ENCODE assay signal across 8 cellular contexts in the genomic region with DNA sequence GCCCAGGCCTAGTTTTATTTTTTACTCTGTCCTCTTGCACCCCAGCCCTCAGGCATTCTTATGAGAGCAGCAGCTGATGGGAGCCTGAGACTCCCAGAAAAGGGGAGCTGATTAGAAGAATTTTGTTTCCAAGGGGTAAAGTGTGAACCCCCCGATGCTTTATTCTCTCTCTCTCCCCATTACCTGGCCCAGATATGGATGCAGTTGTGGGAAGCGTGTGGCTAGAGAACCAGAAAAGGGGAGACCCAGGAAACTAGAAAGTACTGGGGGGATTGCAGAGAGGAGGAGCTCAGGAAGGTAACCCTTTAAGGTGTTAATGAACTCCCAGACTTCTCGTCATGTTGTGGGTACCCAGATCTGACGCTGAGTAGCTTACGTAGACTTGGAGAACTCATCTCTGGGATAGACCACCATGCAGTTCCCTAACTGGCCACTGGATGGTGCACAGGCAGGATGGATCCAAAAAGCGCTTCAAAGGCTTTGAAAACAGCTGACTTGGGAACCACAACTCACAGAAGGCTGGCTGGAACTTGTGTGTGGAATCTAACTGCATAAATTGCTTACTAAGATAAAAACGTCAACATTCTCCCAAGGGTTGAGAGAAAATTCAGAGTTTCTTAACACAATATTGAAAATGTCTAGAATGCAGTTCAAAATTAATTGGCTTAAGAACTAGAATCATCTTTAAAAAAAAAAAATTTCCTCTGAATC.
DNase-seq lines count a peak whose midpoint lies in the region; ATAC-seq, FAIRE-seq and TF ChIP-seq lines count a peak whose summit lies in the region.

No MANE protein-coding gene starts in this region.

- H3K4me1 Mint-ChIP-seq in mesothelial cell of epicardium: peaks cover 10% of the 10 kb centered on the region

- peaks cover 9% of the 10 kb centered on the region for H3K36me3 Mint-ChIP-seq in mesothelial cell of epicardium

- ATAC-seq in HG03108 (IDR thresholded peaks at IDR 0.05; ENCODE audit: unreplicated experiment): peak; percentile 71

- H3K9me3 Mint-ChIP-seq in mesothelial cell of epicardium: peaks cover 7% of the 10 kb centered on the region

- peak; percentile 96 for TF ChIP-seq CTCF in mesothelial cell of epicardium (IDR thresholded peaks at IDR 0.05; ENCODE audit: unreplicated experiment)

- FAIRE-seq in endometrium (lab: Jason Lieb, UNC): peak; percentile 90

- H3K27me3 Mint-ChIP-seq in mesothelial cell of epicardium (ENCODE audit: low read depth): no peaks in the 10 kb centered on the region

- H3K27ac Mint-ChIP-seq in mesothelial cell of epicardium: no peak overlapping the region

- H3K4me3 Mint-ChIP-seq in mesothelial cell of epicardium: no peak overlapping the region

- DNase-seq in NCI-H1417 (lab: John Stamatoyannopoulos, UW) (peak; percentile 61 to 86 (median 84)), NCI-H1417 treated with DMSO at 0.1 percent for 48 hours (lab: John Stamatoyannopoulos, UW) (no peak), NCI-H82 (lab: John Stamatoyannopoulos, UW) (peak; percentile 81), mesothelial cell of epicardium (ENCODE audit: low spot score in 2 of 2, unreplicated experiment in 2 of 2) (peak; percentile 59 to 89)
- DNase-seq in activated CD8-positive, alpha-beta memory T cell treated with anti-CD3 and anti-CD28 coated beads for 48 hours (ENCODE audit: low read depth in 2 of 3, low spot score in 2 of 3): peak; percentile 48 to 73 (median 64)
- peak; percentile 58 to 79 for DNase-seq in stimulated activated CD8-positive, alpha-beta memory T cell treated with anti-CD3 and anti-CD28 coated beads, Interleukin-4, amount 100 ng/mL, for 4 hours (ENCODE audit: low read depth in 2 of 2, low spot score in 1 of 2)
